14 cellular contexts compared by ENCODE assay signal in the genomic region with DNA sequence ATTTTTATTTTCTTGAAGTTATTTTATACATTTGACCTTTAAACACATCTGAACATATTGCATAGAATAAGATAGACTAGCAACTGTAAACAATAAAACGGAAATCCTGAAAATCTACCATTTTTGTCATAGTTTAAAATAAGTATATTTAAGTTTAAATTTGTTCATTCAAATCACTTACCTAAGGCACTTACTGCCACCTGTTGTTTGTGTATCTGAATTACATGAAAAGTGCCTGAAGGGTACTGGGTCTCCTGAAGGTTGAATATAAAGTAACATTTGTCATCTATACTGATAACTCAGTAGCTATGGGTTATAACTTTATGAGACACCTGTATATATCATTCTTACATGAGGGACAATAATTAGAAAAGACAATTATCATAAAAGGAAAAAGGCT. TPM values are rescaled to one million over a fixed set of nuclear protein-coding genes. Genes with fewer than 3 reads are reported as not detected.
DNase-seq lines count a peak whose midpoint lies in the region; ATAC-seq, FAIRE-seq and TF ChIP-seq lines count a peak whose summit lies in the region.
"Had no signal": no experiment of that assay in that cellular context is flagged by ENCODE, and none has a peak within 500 bp of the region (broad histone marks: within the 10 kb centered on the region; RNA-seq: fewer than 3 reads in every experiment).

No MANE protein-coding gene starts in this region.

- H3K4me2 ChIP-seq in H9 (ENCODE audit: insufficient read depth, insufficient read length, low read length) = no peak overlapping the region

- H3K9ac ChIP-seq in H9 (ENCODE audit: extremely low read depth, insufficient read length, low read length) = no peak overlapping the region

- no peak overlapping the region for H4K5ac ChIP-seq in H9 (ENCODE audit: insufficient read length, low read depth, low read length)

- peak; percentile 92 for FAIRE-seq in D721Med (lab: Jason Lieb, UNC)

- no peak overlapping the region for H2AFZ ChIP-seq in H9 (ENCODE audit: low read length)

- peak; percentile 56 for TF ChIP-seq CTCF in D721Med (IDR thresholded peaks at IDR 0.05; ENCODE audit: insufficient read depth, missing control alignments)
- TF ChIP-seq CTCF in H9 (conservative IDR thresholded peaks at IDR 0.05) = peak; percentile 87
- peak; percentile 21 for TF ChIP-seq CTCF in kidney epithelial cell (IDR thresholded peaks at IDR 0.05; ENCODE audit: insufficient read depth, low read length, poor library complexity, severe bottlenecking)

- no peak overlapping the region for H3K18ac ChIP-seq in H9 (ENCODE audit: insufficient read length, low read depth, low read length)

- no peak overlapping the region for H3K4ac ChIP-seq in H9 (ENCODE audit: low read depth, low read length)

- CTCF ChIA-PET in CD4-positive, alpha-beta memory T cell (lab: Charles Lee; ENCODE audit: partially characterized antibody) = no interaction called here

- H3K27ac ChIP-seq in H9 (ENCODE audit: insufficient read length, low read depth, low read length) = no peak overlapping the region
- no peak overlapping the region for H3K27ac ChIP-seq in CD4-positive, alpha-beta memory T cell (ENCODE audit: low read depth, low read length)
- H3K27ac ChIP-seq: colonic mucosa had no signal

- no peaks in the 10 kb centered on the region for H3K27me3 ChIP-seq in H9 (ENCODE audit: insufficient read depth, low read length)
- no peaks in the 10 kb centered on the region for H3K27me3 ChIP-seq in kidney epithelial cell (ENCODE audit: control insufficient read depth, insufficient read depth, low read length)
- H3K27me3 ChIP-seq in CD4-positive, alpha-beta memory T cell (ENCODE audit: insufficient read depth, low read length) = no peaks in the 10 kb centered on the region
- H3K27me3 ChIP-seq: colonic mucosa had no signal

- H3K79me1 ChIP-seq in H9 (ENCODE audit: insufficient read depth, low read depth, low read length, poor library complexity, severe bottlenecking) = no peaks in the 10 kb centered on the region

- H3K27ac Mint-ChIP-seq in H9 = no peak overlapping the region
- no peak overlapping the region for H3K27ac Mint-ChIP-seq in CD4-positive, alpha-beta memory T cell

- H3K27me3 Mint-ChIP-seq in H9 (ENCODE audit: low read depth) = no peaks in the 10 kb centered on the region
- no peaks in the 10 kb centered on the region for H3K27me3 Mint-ChIP-seq in CD4-positive, alpha-beta memory T cell

- no peak overlapping the region for H3K14ac ChIP-seq in H9 (ENCODE audit: insufficient read depth, low read length)

- H3K23me2 ChIP-seq in H9 (ENCODE audit: insufficient read length, low read depth, low read length, poor library complexity, severe bottlenecking) = no peaks in the 10 kb centered on the region

- no peaks in the 10 kb centered on the region for H3K36me3 Mint-ChIP-seq in H9 (ENCODE audit: insufficient read depth in 1 of 3, low read depth in 3 of 3)
- H3K36me3 Mint-ChIP-seq in CD4-positive, alpha-beta memory T cell = no peaks in the 10 kb centered on the region

- no peak overlapping the region for H3K4me3 Mint-ChIP-seq in H9
- no peak overlapping the region for H3K4me3 Mint-ChIP-seq in CD4-positive, alpha-beta memory T cell

- H3K23ac ChIP-seq in H9 (ENCODE audit: insufficient read length, low read depth, low read length) = no peak overlapping the region

- H2BK15ac ChIP-seq in H9 (ENCODE audit: low read depth, low read length) = no peak overlapping the region

- WGBS in H9 (ENCODE audit: extremely low coverage, insufficient read length, low lambda C conversion rate) = no CpG with 5 or more reads among the region's 1 CpG

- no peaks in the 10 kb centered on the region for H3K36me3 ChIP-seq in kidney epithelial cell (ENCODE audit: control insufficient read depth, insufficient read depth, low read length)
- H3K36me3 ChIP-seq in CD4-positive, alpha-beta memory T cell (ENCODE audit: insufficient read depth, low read length) = no peaks in the 10 kb centered on the region
- H3K36me3 ChIP-seq: colonic mucosa had no signal

- no peak overlapping the region for H4K91ac ChIP-seq in H9 (ENCODE audit: insufficient read length, low read depth, low read length)

- no peak overlapping the region for H2BK5ac ChIP-seq in H9 (ENCODE audit: insufficient read length, low read length)

- H3K79me2 ChIP-seq in H9 (ENCODE audit: insufficient read depth, low read length) = no peaks in the 10 kb centered on the region

- POLR2A ChIA-PET in CD4-positive, alpha-beta memory T cell (lab: Charles Lee; ENCODE audit: partially characterized antibody) = no interaction called here

- H3K4me1 ChIP-seq in H9 (ENCODE audit: insufficient read depth, low read length) = no peaks in the 10 kb centered on the region; the same call in 1 of the 2 replicates
- H3K4me1 ChIP-seq in CD4-positive, alpha-beta memory T cell (ENCODE audit: insufficient read depth, low read length) = no peaks in the 10 kb centered on the region
- H3K4me1 ChIP-seq: colonic mucosa had no signal

- no peaks in the 10 kb centered on the region for H4K20me1 ChIP-seq in H9 (ENCODE audit: control insufficient read depth, insufficient read depth, insufficient read length)

- H2BK20ac ChIP-seq in H9 (ENCODE audit: low read depth, low read length, poor library complexity, severe bottlenecking) = no peak overlapping the region

- DNase-seq in D721Med (ENCODE audit: insufficient read length, low spot score) (no peak), H9 (no peak), SK-MEL-5 (ENCODE audit: low read depth, low spot score) (peak; percentile 43), kidney epithelial cell (ENCODE audit: low read depth) (no peak), retina (no peak)
- no peak for DNase-seq in CD4-positive, alpha-beta memory T cell
- DNase-seq: activated T-cell treated with anti-CD3 and anti-CD28 coated beads, Interleukin-2, amount 50 U/mL, for 1 hour; colonic mucosa; EL; NCI-H146; right cardiac atrium had no signal

- H2BK120ac ChIP-seq in H9 (ENCODE audit: low read depth, low read length, poor library complexity, severe bottlenecking) = no peak overlapping the region

- H3T11ph ChIP-seq in H9 (ENCODE audit: low read length) = no peak overlapping the region

- in situ Hi-C loops in SK-MEL-5 (cut with HindIII; ENCODE audit: low pct_unique_long_range_greater_than_20kb, low sequenced_read_pairs) = no loop called here

- no peak overlapping the region for H3K4me3 ChIP-seq in kidney epithelial cell (ENCODE audit: low read depth, low read length)
- no peak overlapping the region for H3K4me3 ChIP-seq in CD4-positive, alpha-beta memory T cell (ENCODE audit: low read length in 2 of 2)
- H3K4me3 ChIP-seq: colonic mucosa had no signal

- H2AK5ac ChIP-seq in H9 (ENCODE audit: insufficient read length, low read length) = no peak overlapping the region

- H3K4me1 Mint-ChIP-seq in H9 = peaks cover 12 to 13% of the 10 kb centered on the region in 2 experiments
- no peaks in the 10 kb centered on the region for H3K4me1 Mint-ChIP-seq in CD4-positive, alpha-beta memory T cell

- no peak overlapping the region for H2BK12ac ChIP-seq in H9 (ENCODE audit: insufficient read length, low read depth, low read length)

- H3K56ac ChIP-seq in H9 (ENCODE audit: insufficient read length, low read depth, low read length) = no peak overlapping the region

- ATAC-seq in GM19467 (IDR thresholded peaks at IDR 0.05; ENCODE audit: unreplicated experiment) (no peak), HG02938 (IDR thresholded peaks at IDR 0.05; ENCODE audit: unreplicated experiment) (no peak)
- ATAC-seq: right cardiac atrium had no signal

- no peaks in the 10 kb centered on the region for H3K9me3 Mint-ChIP-seq in H9
- no peaks in the 10 kb centered on the region for H3K9me3 Mint-ChIP-seq in CD4-positive, alpha-beta memory T cell

- intact Hi-C loops in CD4-positive, alpha-beta memory T cell (cut with micrococcal nuclease) = no loop called here

- H4K8ac ChIP-seq in H9 (replicated peaks; ENCODE audit: insufficient read length, low read depth, low read length) = no peak overlapping the region

- no peaks in the 10 kb centered on the region for H3K9me3 ChIP-seq in H9 (ENCODE audit: control insufficient read depth, low read depth, low read length)
- H3K9me3 ChIP-seq in CD4-positive, alpha-beta memory T cell (ENCODE audit: control insufficient read depth in 1 of 2, low read length in 2 of 2) = no peaks in the 10 kb centered on the region
- H3K9me3 ChIP-seq: colonic mucosa had no signal

RNA-seq across cellular contexts. Expression of gene TRPC5, which starts 38.6 kb away (rescaled TPM):
- total RNA-seq in H9 (2021) (0.07 and 0.09 TPM in 2 replicates), kidney epithelial cell (not detected in 2 replicates)
- total RNA-seq in SK-MEL-5 (2014; rRNA removed; shearing (Covaris generic)) = not detected in 2 replicates
- polyA plus RNA-seq in SK-MEL-5 (2015; cell fraction: cytosol; rRNA removed) = not detected in 2 replicates
- polyA plus RNA-seq in SK-MEL-5 (2015; cell fraction: nucleus; rRNA removed) = not detected in 2 replicates
- not detected for total RNA-seq in CD4-positive, alpha-beta memory T cell
- under 1 TPM in 1 of 2 donors, not detected in 1; 0.05 TPM for polyA plus RNA-seq in CD4-positive, alpha-beta memory T cell
- total RNA-seq: colonic mucosa; T-helper 1 cell treated with Interleukin-12 subunit alpha and Interleukin-12 subunit beta and Interleukin-4 antibody, amounts not matched to agents 30 ng/mL and 1 ng/mL, for 36 hours had no signal
- polyA plus RNA-seq: right cardiac atrium had no signal

RNA-seq across cellular contexts. Expression of gene RTL4, which starts 38.8 kb away (rescaled TPM):
- not detected in 2 replicates for total RNA-seq in H9 (2021)
- not detected in 2 replicates for total RNA-seq in SK-MEL-5 (2014; rRNA removed; shearing (Covaris generic))
- not detected in 2 replicates for polyA plus RNA-seq in SK-MEL-5 (2015; cell fraction: cytosol; rRNA removed)
- not detected in 2 replicates for polyA plus RNA-seq in SK-MEL-5 (2015; cell fraction: nucleus; rRNA removed)
- total RNA-seq in kidney epithelial cell = not detected in 2 replicates
- total RNA-seq in CD4-positive, alpha-beta memory T cell = not detected
- polyA plus RNA-seq in CD4-positive, alpha-beta memory T cell = not detected
- total RNA-seq: colonic mucosa; right cardiac atrium; T-helper 1 cell treated with Interleukin-12 subunit alpha and Interleukin-12 subunit beta and Interleukin-4 antibody, amounts not matched to agents 30 ng/mL and 1 ng/mL, for 36 hours had no signal
- polyA plus RNA-seq: right cardiac atrium had no signal

Comparison
In these comparisons a context has a peak if more than half of its experiments do, and no peak if none do; other contexts are left out.
1. CTCF ChIP-seq: peak in every context shown above with its lines; median percentile 87 in H9; 56 in D721Med; 21 in kidney epithelial cell.